ENCODE assay signal across 8 cellular contexts in genomic region chr3:89876116-89876515, GRCh38.
"Had no signal": no experiment of that assay in that cellular context is flagged by ENCODE, and none has a peak within 500 bp of the region (broad histone marks: within the 10 kb centered on the region; RNA-seq: fewer than 3 reads in every experiment).

No MANE protein-coding gene starts in this region.

- H3K27ac Mint-ChIP-seq: H9 had no signal

- DNase-seq: GM23248, GOT3, H9, HCEC 1CT, IMR-90 had no signal

- H3K4me3 Mint-ChIP-seq: H9 had no signal

- H2AFZ ChIP-seq: GM23248 had no signal

- H3K9ac ChIP-seq: GM23248 had no signal

- H3K27ac ChIP-seq: GM23248 had no signal

- H3K4me1 Mint-ChIP-seq: H9 had no signal

- H3K4me3 ChIP-seq: GM23248, K562 had no signal

- ATAC-seq: K562 had no signal

- FAIRE-seq: H54, HTR-8/SVneo, K562 had no signal
